23 cellular contexts compared by ENCODE assay signal in the genomic region with DNA sequence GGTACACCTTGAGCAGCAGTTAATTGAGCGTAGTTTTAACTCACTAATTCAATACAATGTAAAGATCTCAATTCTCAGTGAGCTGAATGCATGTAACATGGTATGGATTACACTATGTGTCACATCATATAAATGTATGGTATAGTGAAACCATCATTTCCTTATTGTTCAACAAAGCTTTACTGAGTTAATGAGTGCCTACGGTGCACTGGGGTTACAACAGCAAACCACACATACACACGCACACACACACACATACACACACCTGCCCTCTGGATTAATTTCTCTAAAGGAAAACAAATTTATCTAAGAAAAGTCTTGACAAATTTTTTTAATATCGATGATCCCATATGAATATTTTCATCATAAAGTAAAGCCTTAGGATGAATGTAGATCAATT.
"Had no signal": no experiment of that assay in that cellular context is flagged by ENCODE, and none has a peak within 500 bp of the region (broad histone marks: within the 10 kb centered on the region; RNA-seq: fewer than 3 reads in every experiment).

No MANE protein-coding gene starts in this region.

- H3K4me1 Mint-ChIP-seq: immature natural killer cell had no signal

- H3K36me3 Mint-ChIP-seq: immature natural killer cell, mesothelial cell of epicardium had no signal

- H3K9me3 Mint-ChIP-seq: dendritic cell treated with granulocyte-macrophage colony-stimulating factor and Interleukin-4, amounts not matched to agents 40 ng/mL and 50 ng/mL, for 4 days; endodermal cell; mesothelial cell of epicardium had no signal

- H2AFZ ChIP-seq: hepatocyte had no signal

- H3K4me3 Mint-ChIP-seq: dendritic cell treated with granulocyte-macrophage colony-stimulating factor and Interleukin-4, amounts not matched to agents 40 ng/mL and 50 ng/mL, for 4 days; effector memory CD8-positive, alpha-beta T cell; endodermal cell; immature natural killer cell; mesothelial cell of epicardium had no signal

- H3K27me3 ChIP-seq: colonic mucosa, foreskin keratinocyte, gastroesophageal sphincter, heart left ventricle, hepatocyte, left lung had no signal

- H3K36me3 ChIP-seq: colonic mucosa, gastroesophageal sphincter, heart left ventricle, left lung, lower lobe of right lung had no signal

- H3K4me2 ChIP-seq: hepatocyte had no signal

- H3K27ac Mint-ChIP-seq: dendritic cell treated with granulocyte-macrophage colony-stimulating factor and Interleukin-4, amounts not matched to agents 40 ng/mL and 50 ng/mL, for 4 days; effector memory CD8-positive, alpha-beta T cell; endodermal cell; immature natural killer cell; mesothelial cell of epicardium had no signal

- H3K27ac ChIP-seq: colonic mucosa, epithelial cell of prostate, foreskin keratinocyte, gastroesophageal sphincter, heart left ventricle, hepatocyte, left lung, lower lobe of right lung had no signal

- DNase-seq: colonic mucosa; cortex of kidney; effector CD8-positive, alpha-beta T cell; effector memory CD8-positive, alpha-beta T cell; endodermal cell; erythroblast; foreskin keratinocyte; heart left ventricle; hypothalamus; immature natural killer cell; islet precursor cell; kidney; kidney glomerular epithelial cell; left lung; left ventricle myocardium superior; lower lobe of right lung; mesenchymal stem cell had no signal

- ATAC-seq: effector memory CD8-positive, alpha-beta T cell; esophagus mucosa; foreskin keratinocyte; gastroesophageal sphincter; heart left ventricle; left lung; left ventricle myocardium superior; lower lobe of right lung had no signal

- H3K4me1 ChIP-seq: colonic mucosa, foreskin keratinocyte, gastroesophageal sphincter, heart left ventricle, left lung, lower lobe of right lung had no signal

- H3K79me2 ChIP-seq: hepatocyte had no signal

- H3K9me3 ChIP-seq: colonic mucosa, gastroesophageal sphincter, heart left ventricle, left lung, lower lobe of right lung had no signal

- H3K27me3 Mint-ChIP-seq: dendritic cell treated with granulocyte-macrophage colony-stimulating factor and Interleukin-4, amounts not matched to agents 40 ng/mL and 50 ng/mL, for 4 days; effector memory CD8-positive, alpha-beta T cell had no signal

- H3K4me3 ChIP-seq: colonic mucosa, gastroesophageal sphincter, heart left ventricle, hepatocyte, left lung, lower lobe of right lung had no signal
